In genomic region chr6:156881687-156882629, GRCh38 we compare ENCODE assay signal across 15 cellular contexts.
A peak's percentile ranks its signal among the peaks of the same experiment; 100 is the strongest.
DNase-seq lines count a peak whose midpoint lies in the region; ATAC-seq and TF ChIP-seq lines count a peak whose summit lies in the region.
"Had no signal": no experiment of that assay in that cellular context is flagged by ENCODE, and none has a peak within 500 bp of the region (broad histone marks: within the 10 kb centered on the region; RNA-seq: fewer than 3 reads in every experiment).

No MANE protein-coding gene starts in this region.

- H4K20me1 ChIP-seq in DND-41 (ENCODE audit: insufficient read depth, low read length): peaks cover 92% of the 10 kb centered on the region
- peaks cover 64% of the 10 kb centered on the region for H4K20me1 ChIP-seq in OCI-LY3 (ENCODE audit: insufficient read depth, low read length)

- H3K4me1 ChIP-seq in DND-41 (ENCODE audit: insufficient read depth, low read length) (no peaks in the 10 kb centered on the region), OCI-LY3 (ENCODE audit: low read length) (peaks cover 30% of the 10 kb centered on the region), gastroesophageal sphincter (peaks cover 0 to 79% (median 29%) of the 10 kb centered on the region in 3 donors)
- H3K4me1 ChIP-seq in effector memory CD4-positive, alpha-beta T cell (ENCODE audit: control insufficient read depth, insufficient read depth, low read length, poor library complexity, severe bottlenecking): peaks cover 6% of the 10 kb centered on the region

- H2AFZ ChIP-seq in DND-41 (ENCODE audit: low read depth, low read length) (no peak overlapping the region), OCI-LY3 (ENCODE audit: low read depth, low read length) (no peak overlapping the region)

- H3K27me3 ChIP-seq in DND-41 (ENCODE audit: insufficient read depth, low read length, poor library complexity) (no peaks in the 10 kb centered on the region), OCI-LY3 (ENCODE audit: low read depth, low read length) (no peaks in the 10 kb centered on the region), gastroesophageal sphincter (no peaks in the 10 kb centered on the region)
- no peaks in the 10 kb centered on the region for H3K27me3 ChIP-seq in effector memory CD4-positive, alpha-beta T cell (replicated peaks; ENCODE audit: control insufficient read depth, insufficient read depth, low read length, poor library complexity, severe bottlenecking)
- H3K27me3 ChIP-seq: adrenal gland had no signal

- WGBS in gastroesophageal sphincter (ENCODE audit: low coverage in 1 of 2), 2 donors: 76 to 83% methylated on average over 10 of the region's 10 CpGs

- H3K9ac ChIP-seq in DND-41 (ENCODE audit: low read depth, low read length): no peak overlapping the region
- no peak overlapping the region for H3K9ac ChIP-seq in OCI-LY3 (ENCODE audit: low read length)

- H3K9me3 ChIP-seq in DND-41 (ENCODE audit: insufficient read depth, low read length, severe bottlenecking) (no peaks in the 10 kb centered on the region), OCI-LY3 (ENCODE audit: insufficient read depth, low read length) (no peaks in the 10 kb centered on the region), gastroesophageal sphincter (no peaks in the 10 kb centered on the region)
- no peaks in the 10 kb centered on the region for H3K9me3 ChIP-seq in effector memory CD4-positive, alpha-beta T cell (ENCODE audit: control insufficient read depth, low read length)
- H3K9me3 ChIP-seq: adrenal gland had no signal

- DNase-seq in AG20443 (ENCODE audit: low spot score): peak; percentile 26
- DNase-seq in DND-41: no peak
- DNase-seq in effector memory CD4-positive, alpha-beta T cell: no peak
- no peak for DNase-seq in SW480 (ENCODE audit: low spot score)
- DNase-seq: activated CD4-positive, alpha-beta T cell treated with anti-CD3 and anti-CD28 coated beads, Interleukin-2, amount 10 ng/mL, durations not matched to agents 7 days and 5 days; activated T-cell treated with anti-CD3 and anti-CD28 coated beads, Interleukin-2, amount 50 U/mL, for 1 hour; adrenal gland; GOT3; NCI-H2107; NCI-H774; occipital lobe had no signal

- peak; percentile 24; the same call in 1 of the 3 replicates for ATAC-seq in DND-41 (ENCODE audit: insufficient read depth, low read depth)
- peak; percentile 29 for ATAC-seq in gastroesophageal sphincter
- no peak for ATAC-seq in GM21423 (IDR thresholded peaks at IDR 0.05; ENCODE audit: unreplicated experiment)

- H3K79me2 ChIP-seq in DND-41 (ENCODE audit: insufficient read depth, low read length) (peaks cover 100% of the 10 kb centered on the region), OCI-LY3 (ENCODE audit: low read length) (peaks cover 83% of the 10 kb centered on the region)

- H3K4me2 ChIP-seq in DND-41 (ENCODE audit: insufficient read depth, low read length) (no peak overlapping the region), OCI-LY3 (ENCODE audit: low read length) (peak overlapping the region; percentile 58)

- H3K4me3 ChIP-seq in DND-41 (ENCODE audit: low read depth in 1 of 2, low read length in 2 of 2) (no peak overlapping the region), OCI-LY3 (ENCODE audit: low read length) (no peak overlapping the region), gastroesophageal sphincter (no peak overlapping the region)
- H3K4me3 ChIP-seq in effector memory CD4-positive, alpha-beta T cell (ENCODE audit: insufficient read depth, low read depth, low read length, poor library complexity, severe bottlenecking): no peak overlapping the region
- H3K4me3 ChIP-seq: adrenal gland had no signal

- TF ChIP-seq POLR2A in gastroesophageal sphincter (IDR thresholded peaks at IDR 0.05): no peak

- no peak for TF ChIP-seq CTCF in DND-41 (IDR thresholded peaks at IDR 0.05; ENCODE audit: borderline replicate concordance, extremely low read depth, low read length, poor library complexity, severe bottlenecking)
- no peak for TF ChIP-seq CTCF in OCI-LY3 (IDR thresholded peaks at IDR 0.05; ENCODE audit: low read depth, low read length)
- TF ChIP-seq CTCF in gastroesophageal sphincter (IDR thresholded peaks at IDR 0.05): no peak

- no peak overlapping the region for H3K27ac ChIP-seq in DND-41 (ENCODE audit: low read length)
- no peak overlapping the region for H3K27ac ChIP-seq in OCI-LY3 (ENCODE audit: low read length)
- no peak overlapping the region for H3K27ac ChIP-seq in gastroesophageal sphincter
- H3K27ac ChIP-seq in effector memory CD4-positive, alpha-beta T cell (ENCODE audit: insufficient read depth, low read length, poor library complexity, severe bottlenecking): no peak overlapping the region
- H3K27ac ChIP-seq: adrenal gland, epithelial cell of prostate had no signal

- no peak for TF ChIP-seq EP300 in gastroesophageal sphincter (IDR thresholded peaks at IDR 0.05)

- H3K36me3 ChIP-seq in DND-41 (ENCODE audit: insufficient read depth, low read length) (peaks cover 3% of the 10 kb centered on the region; the same call in 1 of the 2 replicates), OCI-LY3 (replicated peaks; ENCODE audit: low read depth, low read length) (no peaks in the 10 kb centered on the region), gastroesophageal sphincter (no peaks in the 10 kb centered on the region)
- no peaks in the 10 kb centered on the region for H3K36me3 ChIP-seq in effector memory CD4-positive, alpha-beta T cell (ENCODE audit: control insufficient read depth, insufficient read depth, low read length)
- H3K36me3 ChIP-seq: adrenal gland had no signal
